In the genomic region with DNA sequence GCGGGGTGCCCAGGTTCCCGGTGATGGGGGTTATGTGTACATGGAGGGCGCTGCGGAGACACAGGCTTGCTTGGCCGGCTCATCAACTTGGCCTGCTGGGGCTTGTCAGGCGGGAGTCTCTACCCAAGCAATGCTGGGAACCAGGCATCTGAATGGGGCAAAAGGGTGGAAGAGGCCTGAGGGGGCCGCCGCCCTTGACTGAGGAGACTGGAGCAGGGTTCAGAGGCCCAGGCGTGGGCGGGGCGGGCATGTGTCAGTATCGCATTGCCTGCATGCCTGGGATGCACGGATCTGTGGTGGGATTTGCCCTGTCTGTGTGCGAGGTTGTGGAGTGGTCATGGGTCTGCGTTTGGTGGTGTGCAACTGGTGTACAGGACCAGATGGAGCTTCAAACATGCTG, we compare ENCODE assay signal across 11 cellular contexts. TPM values are rescaled to one million over a fixed set of nuclear protein-coding genes. Genes with fewer than 3 reads are reported as not detected.
DNase-seq lines count a peak whose midpoint lies in the region; ATAC-seq and TF ChIP-seq lines count a peak whose summit lies in the region.
"Had no signal": no experiment of that assay in that cellular context is flagged by ENCODE, and none has a peak within 500 bp of the region (broad histone marks: within the 10 kb centered on the region; RNA-seq: fewer than 3 reads in every experiment).

No MANE protein-coding gene starts in this region.

- peaks cover 0 to 14% (median 4%) of the 10 kb centered on the region in 11 experiments; a peak in 7 of 22 replicates for H3K27me3 ChIP-seq in BLaER1 treated with 17β-estradiol and CSF1 and Interleukin-3, amounts not matched to agents 10 nM and 100 nM
- no peaks in the 10 kb centered on the region for H3K27me3 ChIP-seq in esophagus muscularis mucosa
- H3K27me3 ChIP-seq in CD4-positive, alpha-beta memory T cell (ENCODE audit: insufficient read depth, low read length), result peaks cover 10% of the 10 kb centered on the region

- no peaks in the 10 kb centered on the region for H3K9me3 ChIP-seq in BLaER1 treated with 17β-estradiol and CSF1 and Interleukin-3, amounts not matched to agents 10 nM and 100 nM (replicated peaks in 1 of 11)
- H3K9me3 ChIP-seq in esophagus muscularis mucosa, result no peaks in the 10 kb centered on the region
- no peaks in the 10 kb centered on the region for H3K9me3 ChIP-seq in CD4-positive, alpha-beta memory T cell (ENCODE audit: control insufficient read depth in 1 of 2, low read length in 2 of 2)
- H3K9me3 ChIP-seq: BE2C had no signal

- H3K4me1 Mint-ChIP-seq in nephron progenitor cell, result peaks cover 60% of the 10 kb centered on the region
- H3K4me1 Mint-ChIP-seq in CD4-positive, alpha-beta memory T cell, result peaks cover 6 to 13% (median 10%) of the 10 kb centered on the region in 4 donors

- H3K27me3 Mint-ChIP-seq in nephron progenitor cell (ENCODE audit: low read depth, poor library complexity), result peaks cover 7% of the 10 kb centered on the region
- peaks cover 28 to 30% of the 10 kb centered on the region in 2 donors for H3K27me3 Mint-ChIP-seq in CD4-positive, alpha-beta memory T cell

- peak overlapping the region in 8 of 11 experiments; percentile 21 to 63 (median 46); a peak in 10 of 22 replicates for H3K9ac ChIP-seq in BLaER1 treated with 17β-estradiol and CSF1 and Interleukin-3, amounts not matched to agents 10 nM and 100 nM

- DNase-seq in RWPE1 (ENCODE audit: low spot score), result peak; percentile 86
- DNase-seq in esophagus muscularis mucosa (ENCODE audit: extremely low spot score), result no peak
- peak; percentile 67 for DNase-seq in nephron progenitor cell
- no peak for DNase-seq in CD4-positive, alpha-beta memory T cell
- no peak for DNase-seq in stimulated activated CD4-positive, alpha-beta T cell treated with anti-CD3 and anti-CD28 coated beads, Interleukin-2, amount 100 ng/mL, for 48 hours
- no peak for DNase-seq in HUDEP-2 (lab: John Stamatoyannopoulos, UW; ENCODE audit: unreplicated experiment in 76 of 76)
- DNase-seq: BE2C; stimulated activated CD4-positive, alpha-beta T cell treated with anti-CD3 and anti-CD28 coated beads, Interleukin-12 subunit alpha, Interleukin-12 subunit beta, amount 100 ng/mL, for 4 hours had no signal

- TF ChIP-seq POLR2A in esophagus muscularis mucosa (IDR thresholded peaks at IDR 0.05; ENCODE audit: low read depth), result no peak

- CTCF ChIA-PET in RWPE1 (lab: Yijun Ruan, JAX), result no interaction called here
- CTCF ChIA-PET in CD4-positive, alpha-beta memory T cell (lab: Charles Lee; ENCODE audit: partially characterized antibody), result no interaction called here

- H3K4me3 Mint-ChIP-seq in nephron progenitor cell, result peak overlapping the region; percentile 60
- no peak overlapping the region for H3K4me3 Mint-ChIP-seq in CD4-positive, alpha-beta memory T cell
- H3K4me3 Mint-ChIP-seq: stimulated activated memory B cell treated with anti-CD40 and anti-IgM and Interleukin-4, amounts not matched to agents 10 μg/mL and 1 μg/mL and 100 μg/mL, for 72 hours had no signal

- peak overlapping the region; percentile 88 to 99 (median 95) for H3K4me2 ChIP-seq in BLaER1 treated with 17β-estradiol and CSF1 and Interleukin-3, amounts not matched to agents 10 nM and 100 nM

- peaks cover 80 to 92% (median 84%) of the 10 kb centered on the region in 10 experiments for H3K4me1 ChIP-seq in BLaER1 treated with 17β-estradiol and CSF1 and Interleukin-3, amounts not matched to agents 10 nM and 100 nM
- H3K4me1 ChIP-seq in esophagus muscularis mucosa, result peaks cover 64 to 79% (median 70%) of the 10 kb centered on the region in 4 donors
- H3K4me1 ChIP-seq in CD4-positive, alpha-beta memory T cell (ENCODE audit: insufficient read depth, low read length), result no peaks in the 10 kb centered on the region

- H4K20me1 ChIP-seq in BLaER1 treated with 17β-estradiol and CSF1 and Interleukin-3, amounts not matched to agents 10 nM and 100 nM, result peaks cover 15 to 100% (median 82%) of the 10 kb centered on the region in 11 experiments; a peak in 20 of 22 replicates

- POLR2A ChIA-PET in RWPE1 (lab: Yijun Ruan, JAX; ENCODE audit: low non-redundant PET), result no interaction called here
- POLR2A ChIA-PET in CD4-positive, alpha-beta memory T cell (lab: Charles Lee; ENCODE audit: partially characterized antibody), result no interaction called here

- ATAC-seq in GM18498 (IDR thresholded peaks at IDR 0.05; ENCODE audit: unreplicated experiment), result no peak
- ATAC-seq: stimulated activated memory B cell treated with anti-CD40 and anti-IgM and Interleukin-4, amounts not matched to agents 10 μg/mL and 1 μg/mL and 100 μg/mL, for 72 hours had no signal

- no peak for TF ChIP-seq CTCF in RWPE1 (conservative IDR thresholded peaks at IDR 0.05; ENCODE audit: low read depth)
- no peak for TF ChIP-seq CTCF in esophagus muscularis mucosa (IDR thresholded peaks at IDR 0.05)
- TF ChIP-seq CTCF in nephron progenitor cell (IDR thresholded peaks at IDR 0.05), result no peak

- peak overlapping the region; percentile 94 for H3K27ac Mint-ChIP-seq in nephron progenitor cell
- H3K27ac Mint-ChIP-seq in CD4-positive, alpha-beta memory T cell, result no peak overlapping the region
- H3K27ac Mint-ChIP-seq: stimulated activated memory B cell treated with anti-CD40 and anti-IgM and Interleukin-4, amounts not matched to agents 10 μg/mL and 1 μg/mL and 100 μg/mL, for 72 hours had no signal

- 83% methylated on average over 12 of the region's 15 CpGs for WGBS in esophagus muscularis mucosa

- no peaks in the 10 kb centered on the region for H3K9me3 Mint-ChIP-seq in nephron progenitor cell
- H3K9me3 Mint-ChIP-seq in CD4-positive, alpha-beta memory T cell, result no peaks in the 10 kb centered on the region
- H3K9me3 Mint-ChIP-seq: stimulated activated memory B cell treated with anti-CD40 and anti-IgM and Interleukin-4, amounts not matched to agents 10 μg/mL and 1 μg/mL and 100 μg/mL, for 72 hours had no signal

- peak overlapping the region in 10 of 11 experiments; percentile 3 to 81 (median 26); a peak in 12 of 22 replicates for H3K27ac ChIP-seq in BLaER1 treated with 17β-estradiol and CSF1 and Interleukin-3, amounts not matched to agents 10 nM and 100 nM
- H3K27ac ChIP-seq in RWPE1, result peak overlapping the region; percentile 99
- peak overlapping the region; percentile 63 to 82 (median 74) for H3K27ac ChIP-seq in esophagus muscularis mucosa (replicated peaks in 1 of 4)
- H3K27ac ChIP-seq in CD4-positive, alpha-beta memory T cell (ENCODE audit: low read depth, low read length), result no peak overlapping the region

- no peaks in the 10 kb centered on the region for H3K36me3 Mint-ChIP-seq in nephron progenitor cell (ENCODE audit: low read depth)
- no peaks in the 10 kb centered on the region for H3K36me3 Mint-ChIP-seq in CD4-positive, alpha-beta memory T cell
- H3K36me3 Mint-ChIP-seq: stimulated activated memory B cell treated with anti-CD40 and anti-IgM and Interleukin-4, amounts not matched to agents 10 μg/mL and 1 μg/mL and 100 μg/mL, for 72 hours had no signal

- peaks cover 0 to 27% (median 10%) of the 10 kb centered on the region in 11 experiments; a peak in 11 of 22 replicates for H3K36me3 ChIP-seq in BLaER1 treated with 17β-estradiol and CSF1 and Interleukin-3, amounts not matched to agents 10 nM and 100 nM
- no peaks in the 10 kb centered on the region for H3K36me3 ChIP-seq in esophagus muscularis mucosa
- H3K36me3 ChIP-seq in CD4-positive, alpha-beta memory T cell (ENCODE audit: insufficient read depth, low read length), result no peaks in the 10 kb centered on the region
- H3K36me3 ChIP-seq: BE2C had no signal

- peak overlapping the region in 2 of 10 experiments; percentile 24 to 60; a peak in 3 of 20 replicates for H3K4me3 ChIP-seq in BLaER1 treated with 17β-estradiol and CSF1 and Interleukin-3, amounts not matched to agents 10 nM and 100 nM
- no peak overlapping the region for H3K4me3 ChIP-seq in esophagus muscularis mucosa
- no peak overlapping the region for H3K4me3 ChIP-seq in CD4-positive, alpha-beta memory T cell (ENCODE audit: low read length in 2 of 2)

- TF ChIP-seq EP300 in esophagus muscularis mucosa (IDR thresholded peaks at IDR 0.05), result no peak

- intact Hi-C loops in esophagus muscularis mucosa (cut with DNase I), result loop anchor here (5.0 kb wide), 1 partner anchor 33 kb away; no protein-coding TSS in a partner anchor
- intact Hi-C loops in CD4-positive, alpha-beta memory T cell (cut with micrococcal nuclease), result no loop called here

RNA-seq across cellular contexts. Expression of a gene that starts 21.1 kb away (rescaled TPM):
- 100 to 1,000 TPM in 2 of 4 donors, 10 to 100 TPM in 2; 58.6 to 150 (median 104) TPM for total RNA-seq in esophagus muscularis mucosa
- total RNA-seq in CD4-positive, alpha-beta memory T cell, result not detected
- under 1 TPM; 0.04 to 0.23 TPM for polyA plus RNA-seq in CD4-positive, alpha-beta memory T cell

Comparison
In these comparisons a context has a peak if more than half of its experiments do, and no peak if none do; other contexts are left out.
1. DNase-seq: peak in RWPE1 (single experiment) and nephron progenitor cell (single experiment); none in esophagus muscularis mucosa (single experiment), CD4-positive, alpha-beta memory T cell (0 of 5), stimulated activated CD4-positive, alpha-beta T cell treated with anti-CD3 and anti-CD28 coated beads, Interleukin-2, amount 100 ng/mL, for 48 hours (0 of 2) and HUDEP-2 (0 of 76).
2. RNA of a gene that starts 21.1 kb away (total RNA-seq): 58.6 to 150 TPM in esophagus muscularis mucosa; not detected in CD4-positive, alpha-beta memory T cell; every median in the first group is over 10 times any median in the second.